In the genomic region with DNA sequence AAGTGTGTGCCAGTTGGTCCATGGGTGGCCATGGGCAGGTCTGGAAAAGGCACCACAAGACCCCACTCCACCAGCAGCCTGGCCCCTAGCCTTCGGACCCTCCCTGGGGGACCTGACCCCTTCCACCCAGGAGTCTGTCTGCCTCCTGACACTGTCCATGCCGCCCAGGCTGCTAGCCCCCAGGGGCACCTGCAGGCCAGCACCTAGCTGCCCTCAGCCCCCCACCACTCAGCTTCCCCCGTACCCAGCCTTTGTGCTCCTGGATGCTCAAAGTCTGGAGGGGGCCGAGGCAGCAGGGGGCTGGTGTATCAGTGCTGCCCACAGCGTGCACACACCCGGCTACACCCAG, we compare ENCODE assay signal across 27 cellular contexts. TPM values are rescaled to one million over a fixed set of nuclear protein-coding genes. Genes with fewer than 3 reads are reported as not detected.
A peak's percentile ranks its signal among the peaks of the same experiment; 100 is the strongest.
DNase-seq lines count a peak whose midpoint lies in the region; ATAC-seq, FAIRE-seq and TF ChIP-seq lines count a peak whose summit lies in the region.
"Had no signal": no experiment of that assay in that cellular context is flagged by ENCODE, and none has a peak within 500 bp of the region (broad histone marks: within the 10 kb centered on the region; RNA-seq: fewer than 3 reads in every experiment).

No MANE protein-coding gene starts in this region.

- H3K79me2 ChIP-seq in astrocyte (ENCODE audit: insufficient read depth, low read length), result no peaks in the 10 kb centered on the region
- H3K79me2 ChIP-seq in keratinocyte (ENCODE audit: control insufficient read depth, insufficient read depth, low read length), result no peaks in the 10 kb centered on the region

- H3K27me3 Mint-ChIP-seq in Caco-2 (ENCODE audit: insufficient read depth, unreplicated experiment) (peaks cover 21% of the 10 kb centered on the region), astrocyte (ENCODE audit: low read depth, unreplicated experiment) (no peaks in the 10 kb centered on the region)
- H3K27me3 Mint-ChIP-seq in stimulated activated memory B cell treated with anti-CD40 and anti-IgM and Interleukin-4, amounts not matched to agents 10 μg/mL and 1 μg/mL and 100 μg/mL, for 72 hours, result peaks cover 47% of the 10 kb centered on the region
- H3K27me3 Mint-ChIP-seq in activated CD4-positive, alpha-beta T cell treated with anti-CD3 and anti-CD28 coated beads, Interleukin-2, amount 10 ng/mL, durations not matched to agents 7 days and 5 days, result peaks cover 23% of the 10 kb centered on the region

- no peak overlapping the region for H3K9ac ChIP-seq in astrocyte (ENCODE audit: low read length)
- no peak overlapping the region for H3K9ac ChIP-seq in keratinocyte (ENCODE audit: control insufficient read depth, extremely low read depth, insufficient read depth, low read length)
- H3K9ac ChIP-seq: neural progenitor cell had no signal

- H3K36me3 ChIP-seq in Caco-2 (ENCODE audit: control insufficient read depth, insufficient read depth, low read length), result no peaks in the 10 kb centered on the region
- no peaks in the 10 kb centered on the region for H3K36me3 ChIP-seq in astrocyte (ENCODE audit: insufficient read depth, low read length)
- H3K36me3 ChIP-seq in keratinocyte (ENCODE audit: control insufficient read depth in 2 of 2, extremely low read depth in 1 of 2, insufficient read depth in 2 of 2, low read length in 2 of 2), result no peaks in the 10 kb centered on the region
- H3K36me3 ChIP-seq: neural progenitor cell, upper lobe of left lung had no signal

- H3K4me3 Mint-ChIP-seq in Caco-2 (ENCODE audit: unreplicated experiment) (peak overlapping the region; percentile 65), astrocyte (ENCODE audit: unreplicated experiment) (no peak overlapping the region)
- H3K4me3 Mint-ChIP-seq in stimulated activated memory B cell treated with anti-CD40 and anti-IgM and Interleukin-4, amounts not matched to agents 10 μg/mL and 1 μg/mL and 100 μg/mL, for 72 hours, result no peak overlapping the region
- no peak overlapping the region for H3K4me3 Mint-ChIP-seq in activated CD4-positive, alpha-beta T cell treated with anti-CD3 and anti-CD28 coated beads, Interleukin-2, amount 10 ng/mL, durations not matched to agents 7 days and 5 days
- H3K4me3 Mint-ChIP-seq: mesothelial cell of epicardium, neural progenitor cell had no signal

- H2AFZ ChIP-seq in astrocyte (ENCODE audit: low read depth, low read length) (peak overlapping the region; percentile 87), keratinocyte (ENCODE audit: control insufficient read depth, low read length) (peak overlapping the region; percentile 96)
- H2AFZ ChIP-seq: neural progenitor cell had no signal

- no TSS peak for BruUV-seq in Caco-2 (replicated peaks; lab: Mats Ljungman, UMichigan)

- H3K9me3 ChIP-seq in Caco-2 (no peaks in the 10 kb centered on the region), astrocyte (ENCODE audit: insufficient read depth, low read depth, low read length) (no peaks in the 10 kb centered on the region), keratinocyte (ENCODE audit: control insufficient read depth, low read depth, low read length) (no peaks in the 10 kb centered on the region)
- H3K9me3 ChIP-seq: upper lobe of left lung had no signal

- FAIRE-seq in astrocyte (lab: Jason Lieb, UNC) (no peak), keratinocyte (lab: Jason Lieb, UNC) (no peak)
- FAIRE-seq: endometrium, TTC549 had no signal

- H3K27ac ChIP-seq in astrocyte (ENCODE audit: low read depth, low read length), result no peak overlapping the region
- no peak overlapping the region for H3K27ac ChIP-seq in keratinocyte (ENCODE audit: control insufficient read depth, insufficient read depth, low read length)
- H3K27ac ChIP-seq: neural progenitor cell had no signal

- H3K4me1 Mint-ChIP-seq in Caco-2 (ENCODE audit: low read depth, unreplicated experiment), result no peaks in the 10 kb centered on the region
- H3K4me1 Mint-ChIP-seq in astrocyte (ENCODE audit: low read depth, unreplicated experiment), result peaks cover 3% of the 10 kb centered on the region
- peaks cover 16% of the 10 kb centered on the region for H3K4me1 Mint-ChIP-seq in stimulated activated memory B cell treated with anti-CD40 and anti-IgM and Interleukin-4, amounts not matched to agents 10 μg/mL and 1 μg/mL and 100 μg/mL, for 72 hours
- peaks cover 9% of the 10 kb centered on the region for H3K4me1 Mint-ChIP-seq in activated CD4-positive, alpha-beta T cell treated with anti-CD3 and anti-CD28 coated beads, Interleukin-2, amount 10 ng/mL, durations not matched to agents 7 days and 5 days
- H3K4me1 Mint-ChIP-seq: central memory CD8-positive, alpha-beta T cell; neural progenitor cell had no signal

- POLR2A ChIA-PET in Caco-2 (lab: Charles Lee), result no interaction called here
- POLR2A ChIA-PET in activated CD4-positive, alpha-beta T cell treated with anti-CD3 and anti-CD28 coated beads, Interleukin-2, amount 10 ng/mL, durations not matched to agents 7 days and 5 days (lab: Charles Lee), result no interaction called here

- H3K4me2 ChIP-seq in astrocyte (ENCODE audit: low read length) (peak overlapping the region; percentile 90), keratinocyte (ENCODE audit: control insufficient read depth, extremely low read depth, insufficient read depth, low read depth, low read length) (no peak overlapping the region)
- H3K4me2 ChIP-seq: neural progenitor cell had no signal

- H3K9me3 Mint-ChIP-seq in Caco-2 (ENCODE audit: unreplicated experiment), result no peaks in the 10 kb centered on the region
- H3K9me3 Mint-ChIP-seq in astrocyte (ENCODE audit: unreplicated experiment), result peaks cover 4% of the 10 kb centered on the region
- H3K9me3 Mint-ChIP-seq in stimulated activated memory B cell treated with anti-CD40 and anti-IgM and Interleukin-4, amounts not matched to agents 10 μg/mL and 1 μg/mL and 100 μg/mL, for 72 hours, result no peaks in the 10 kb centered on the region
- no peaks in the 10 kb centered on the region for H3K9me3 Mint-ChIP-seq in activated CD4-positive, alpha-beta T cell treated with anti-CD3 and anti-CD28 coated beads, Interleukin-2, amount 10 ng/mL, durations not matched to agents 7 days and 5 days
- H3K9me3 Mint-ChIP-seq: central memory CD8-positive, alpha-beta T cell; mesothelial cell of epicardium; neural progenitor cell; stimulated activated naive CD8-positive, alpha-beta T cell treated with anti-CD3 and anti-CD28 coated beads, Interleukin-15, Interleukin-2, amounts not matched to agents 100 ng/mL and 50 ng/mL, for 24 hours had no signal

- CTCF ChIA-PET in Caco-2 (lab: Charles Lee), result interaction anchor here (0.8 kb wide), 1 partner anchor 8 kb away, joined by 3 read pairs; no protein-coding TSS in a partner anchor
- CTCF ChIA-PET in activated CD4-positive, alpha-beta T cell treated with anti-CD3 and anti-CD28 coated beads, Interleukin-2, amount 10 ng/mL, durations not matched to agents 7 days and 5 days (lab: Charles Lee), result no interaction called here

- H3K4me3 ChIP-seq in Caco-2 (ENCODE audit: low read depth, low read length) (no peak overlapping the region), astrocyte (ENCODE audit: insufficient read depth, low read depth, low read length) (no peak overlapping the region), keratinocyte (ENCODE audit: control insufficient read depth in 2 of 3, extremely low read depth in 1 of 3, insufficient read depth in 2 of 3, low read depth in 1 of 3, low read length in 3 of 3) (peak overlapping the region in 1 of 3 experiments; percentile 64)
- H3K4me3 ChIP-seq: neural progenitor cell had no signal

- TF ChIP-seq CTCF in Caco-2 (IDR thresholded peaks at IDR 0.05; ENCODE audit: insufficient read depth in 1 of 2, low read depth in 1 of 2, low read length in 1 of 2, severe bottlenecking in 1 of 2, unreplicated experiment in 1 of 2), result no peak
- no peak for TF ChIP-seq CTCF in astrocyte (IDR thresholded peaks at IDR 0.05; ENCODE audit: insufficient read depth, low read depth, low read length)
- no peak for TF ChIP-seq CTCF in keratinocyte (optimal IDR thresholded peaks at IDR 0.05 in 1 of 3, IDR thresholded peaks at IDR 0.05 in 1 of 3, conservative IDR thresholded peaks at IDR 0.05 in 1 of 3; ENCODE audit: extremely low read depth in 1 of 3, insufficient read depth in 2 of 3, low read length in 3 of 3)

- dilution Hi-C loops in keratinocyte (cut with MboI; ENCODE audit: extremely low pct_ligation_motif_present, low sequenced_read_pairs), result no loop called here

- intact Hi-C loops in Caco-2 (cut with micrococcal nuclease; ENCODE audit: unreplicated experiment), result loop anchor here (10.0 kb wide), 2 partner anchors 249 to 329 kb away; a partner anchor contains a TSS

- H3K36me3 Mint-ChIP-seq in Caco-2 (ENCODE audit: insufficient read depth, unreplicated experiment) (no peaks in the 10 kb centered on the region), astrocyte (ENCODE audit: low read depth, unreplicated experiment) (no peaks in the 10 kb centered on the region)
- no peaks in the 10 kb centered on the region for H3K36me3 Mint-ChIP-seq in stimulated activated memory B cell treated with anti-CD40 and anti-IgM and Interleukin-4, amounts not matched to agents 10 μg/mL and 1 μg/mL and 100 μg/mL, for 72 hours
- H3K36me3 Mint-ChIP-seq in activated CD4-positive, alpha-beta T cell treated with anti-CD3 and anti-CD28 coated beads, Interleukin-2, amount 10 ng/mL, durations not matched to agents 7 days and 5 days (ENCODE audit: low read depth), result no peaks in the 10 kb centered on the region
- H3K36me3 Mint-ChIP-seq: mesothelial cell of epicardium, neural progenitor cell had no signal

- DNase-seq in Caco-2 (no peak), astrocyte (ENCODE audit: low read depth) (no peak), keratinocyte (ENCODE audit: low read depth, low spot score) (no peak), kidney glomerular epithelial cell (lab: John Stamatoyannopoulos, UW) (no peak), SKM-1 treated with dmso at 0.1 percent for 144 hours (lab: John Stamatoyannopoulos, UW; ENCODE audit: unreplicated experiment) (no peak)
- DNase-seq in activated CD4-positive, alpha-beta T cell treated with anti-CD3 and anti-CD28 coated beads, Interleukin-2, amount 10 ng/mL, durations not matched to agents 7 days and 5 days, result no peak
- DNase-seq: activated CD4-positive, alpha-beta T cell treated with anti-CD3 and anti-CD28 coated beads, Interleukin-2, amount 50 U/mL, for 1 hour; activated CD8-positive, alpha-beta memory T cell treated with anti-CD3 and anti-CD28 coated beads, Interleukin-2, amount 50 U/mL, for 4 hours; activated gamma-delta T cell treated with Interleukin-2 at 50 U/mL for 16 hours; amniotic stem cell; H7; NCI-H187; NCI-H748 treated with DMSO at 0.1 percent for 48 hours; stimulated activated CD4-positive, alpha-beta T cell treated with anti-CD3 and anti-CD28 coated beads, Interleukin-2, amount 100 ng/mL, for 24 hours had no signal

- no peaks in the 10 kb centered on the region for H3K4me1 ChIP-seq in Caco-2
- no peaks in the 10 kb centered on the region for H3K4me1 ChIP-seq in astrocyte (ENCODE audit: insufficient read depth, low read length)
- H3K4me1 ChIP-seq in keratinocyte (ENCODE audit: control insufficient read depth, extremely low read depth, insufficient read depth, low read length), result peaks cover 25% of the 10 kb centered on the region
- H3K4me1 ChIP-seq: neural progenitor cell had no signal

- no peaks in the 10 kb centered on the region for H3K9me1 ChIP-seq in keratinocyte (ENCODE audit: control insufficient read depth, extremely low read depth, insufficient read depth, low read length)

- H3K27me3 ChIP-seq in Caco-2 (replicated peaks; ENCODE audit: control insufficient read depth, insufficient read depth, low read length), result no peaks in the 10 kb centered on the region; the same call in 1 of the 2 replicates
- H3K27me3 ChIP-seq in astrocyte (ENCODE audit: insufficient read depth, low read length), result no peaks in the 10 kb centered on the region
- no peaks in the 10 kb centered on the region for H3K27me3 ChIP-seq in keratinocyte (ENCODE audit: control insufficient read depth, extremely low read depth, insufficient read depth, low read length)
- H3K27me3 ChIP-seq: neural progenitor cell had no signal

- H4K20me1 ChIP-seq in astrocyte (ENCODE audit: insufficient read depth, low read length) (no peaks in the 10 kb centered on the region), keratinocyte (ENCODE audit: control insufficient read depth, extremely low read depth, insufficient read depth, low read length) (no peaks in the 10 kb centered on the region)

- H3K27ac Mint-ChIP-seq in Caco-2 (ENCODE audit: unreplicated experiment) (no peak overlapping the region), astrocyte (ENCODE audit: unreplicated experiment) (no peak overlapping the region)
- no peak overlapping the region for H3K27ac Mint-ChIP-seq in stimulated activated memory B cell treated with anti-CD40 and anti-IgM and Interleukin-4, amounts not matched to agents 10 μg/mL and 1 μg/mL and 100 μg/mL, for 72 hours
- no peak overlapping the region for H3K27ac Mint-ChIP-seq in activated CD4-positive, alpha-beta T cell treated with anti-CD3 and anti-CD28 coated beads, Interleukin-2, amount 10 ng/mL, durations not matched to agents 7 days and 5 days
- H3K27ac Mint-ChIP-seq: mesothelial cell of epicardium; neural progenitor cell; progenitor cell of endocrine pancreas; stimulated activated naive CD8-positive, alpha-beta T cell treated with anti-CD3 and anti-CD28 coated beads, Interleukin-15, Interleukin-2, amounts not matched to agents 100 ng/mL and 50 ng/mL, for 24 hours had no signal

- peak; percentile 4 for ATAC-seq in stimulated activated memory B cell treated with anti-CD40 and anti-IgM and Interleukin-4, amounts not matched to agents 10 μg/mL and 1 μg/mL and 100 μg/mL, for 72 hours
- no peak for ATAC-seq in GM18861 (IDR thresholded peaks at IDR 0.05; ENCODE audit: unreplicated experiment)
- ATAC-seq: Right ventricle myocardium inferior had no signal

RNA-seq across cellular contexts. Expression of a gene that starts 34.3 kb away (rescaled TPM):
- total RNA-seq in Caco-2 (2022), result not detected in 2 replicates
- not detected in 2 replicates for total RNA-seq in astrocyte
- not detected in 3 replicates for polyA plus RNA-seq in keratinocyte
- polyA plus RNA-seq in keratinocyte (2011; ENCODE audit: low read depth), result not detected
- polyA plus RNA-seq in keratinocyte (2011; cell fraction: cytosol; rRNA removed), result not detected in 2 replicates
- polyA plus RNA-seq in keratinocyte (2011; cell fraction: nucleus; rRNA removed), result not detected in 2 replicates
- not detected in 2 replicates for polyA plus RNA-seq in keratinocyte (2012; ENCODE audit: low replicate concordance)
- not detected in 3 replicates for polyA minus RNA-seq in keratinocyte
- not detected for polyA minus RNA-seq in keratinocyte (2011; cell fraction: cytosol; rRNA and poly(A)+ RNA removed)
- not detected in 2 replicates for polyA minus RNA-seq in keratinocyte (2011; cell fraction: nucleus; rRNA and poly(A)+ RNA removed)
- not detected for total RNA-seq in activated CD4-positive, alpha-beta T cell treated with anti-CD3 and anti-CD28 coated beads, Interleukin-2, amount 10 ng/mL, durations not matched to agents 7 days and 5 days
- total RNA-seq: fibroblast of villous mesenchyme, H7, HT-29, mesothelial cell of epicardium, progenitor cell of endocrine pancreas, Right ventricle myocardium inferior, upper lobe of left lung had no signal

RNA-seq across cellular contexts. Expression of a gene that starts 39.8 kb away (rescaled TPM):
- total RNA-seq in Caco-2 (2022) (1.3 and 1.6 TPM in 2 replicates), astrocyte (8.6 and 8.7 TPM in 2 replicates)
- 29.7 to 39.5 TPM (median 36.4 TPM) in 3 replicates for polyA plus RNA-seq in keratinocyte
- 24.0 TPM for polyA plus RNA-seq in keratinocyte (2011; ENCODE audit: low read depth)
- 26.9 and 37.3 TPM in 2 replicates for polyA plus RNA-seq in keratinocyte (2011; cell fraction: cytosol; rRNA removed)
- polyA plus RNA-seq in keratinocyte (2011; cell fraction: nucleus; rRNA removed), result 55.8 and 60.7 TPM in 2 replicates
- polyA plus RNA-seq in keratinocyte (2012; ENCODE audit: low replicate concordance), result 20.4 and 58.5 TPM in 2 replicates
- polyA minus RNA-seq in keratinocyte, result 21.2 to 43.3 TPM (median 29.1 TPM) in 3 replicates
- polyA minus RNA-seq in keratinocyte (2011; cell fraction: cytosol; rRNA and poly(A)+ RNA removed), result 21.5 TPM
- 27.2 and 49.0 TPM in 2 replicates for polyA minus RNA-seq in keratinocyte (2011; cell fraction: nucleus; rRNA and poly(A)+ RNA removed)
- total RNA-seq in activated CD4-positive, alpha-beta T cell treated with anti-CD3 and anti-CD28 coated beads, Interleukin-2, amount 10 ng/mL, durations not matched to agents 7 days and 5 days, result 1 to 10 TPM; 6.7 to 6.8 TPM

RNA-seq across cellular contexts. Expression of a gene that starts 48.9 kb away (rescaled TPM):
- total RNA-seq in Caco-2 (2022), result not detected in 2 replicates
- total RNA-seq in astrocyte, result not detected in 2 replicates
- polyA plus RNA-seq in keratinocyte, result not detected in 3 replicates
- polyA plus RNA-seq in keratinocyte (2011; ENCODE audit: low read depth), result not detected
- polyA plus RNA-seq in keratinocyte (2011; cell fraction: cytosol; rRNA removed), result not detected in 2 replicates
- not detected in 2 replicates for polyA plus RNA-seq in keratinocyte (2011; cell fraction: nucleus; rRNA removed)
- not detected in 2 replicates for polyA plus RNA-seq in keratinocyte (2012; ENCODE audit: low replicate concordance)
- not detected in 3 replicates for polyA minus RNA-seq in keratinocyte
- not detected for polyA minus RNA-seq in keratinocyte (2011; cell fraction: cytosol; rRNA and poly(A)+ RNA removed)
- polyA minus RNA-seq in keratinocyte (2011; cell fraction: nucleus; rRNA and poly(A)+ RNA removed), result not detected in 2 replicates
- not detected for total RNA-seq in activated CD4-positive, alpha-beta T cell treated with anti-CD3 and anti-CD28 coated beads, Interleukin-2, amount 10 ng/mL, durations not matched to agents 7 days and 5 days
- total RNA-seq: fibroblast of villous mesenchyme, H7, HT-29, mesothelial cell of epicardium, progenitor cell of endocrine pancreas, Right ventricle myocardium inferior, upper lobe of left lung had no signal

RNA-seq across cellular contexts. Expression of a gene that starts 52.7 kb away (rescaled TPM):
- total RNA-seq in Caco-2 (2022), result not detected in 2 replicates
- total RNA-seq in astrocyte, result not detected in 2 replicates
- polyA plus RNA-seq in keratinocyte, result not detected in 3 replicates
- not detected for polyA plus RNA-seq in keratinocyte (2011; ENCODE audit: low read depth)
- polyA plus RNA-seq in keratinocyte (2011; cell fraction: cytosol; rRNA removed), result not detected in 2 replicates
- polyA plus RNA-seq in keratinocyte (2011; cell fraction: nucleus; rRNA removed), result not detected in 2 replicates
- not detected in 2 replicates for polyA plus RNA-seq in keratinocyte (2012; ENCODE audit: low replicate concordance)
- polyA minus RNA-seq in keratinocyte, result not detected in 3 replicates
- polyA minus RNA-seq in keratinocyte (2011; cell fraction: cytosol; rRNA and poly(A)+ RNA removed), result not detected
- not detected in 2 replicates for polyA minus RNA-seq in keratinocyte (2011; cell fraction: nucleus; rRNA and poly(A)+ RNA removed)
- total RNA-seq in activated CD4-positive, alpha-beta T cell treated with anti-CD3 and anti-CD28 coated beads, Interleukin-2, amount 10 ng/mL, durations not matched to agents 7 days and 5 days, result not detected
- total RNA-seq: fibroblast of villous mesenchyme, H7, HT-29, mesothelial cell of epicardium, progenitor cell of endocrine pancreas, Right ventricle myocardium inferior, upper lobe of left lung had no signal
